In the genomic region with DNA sequence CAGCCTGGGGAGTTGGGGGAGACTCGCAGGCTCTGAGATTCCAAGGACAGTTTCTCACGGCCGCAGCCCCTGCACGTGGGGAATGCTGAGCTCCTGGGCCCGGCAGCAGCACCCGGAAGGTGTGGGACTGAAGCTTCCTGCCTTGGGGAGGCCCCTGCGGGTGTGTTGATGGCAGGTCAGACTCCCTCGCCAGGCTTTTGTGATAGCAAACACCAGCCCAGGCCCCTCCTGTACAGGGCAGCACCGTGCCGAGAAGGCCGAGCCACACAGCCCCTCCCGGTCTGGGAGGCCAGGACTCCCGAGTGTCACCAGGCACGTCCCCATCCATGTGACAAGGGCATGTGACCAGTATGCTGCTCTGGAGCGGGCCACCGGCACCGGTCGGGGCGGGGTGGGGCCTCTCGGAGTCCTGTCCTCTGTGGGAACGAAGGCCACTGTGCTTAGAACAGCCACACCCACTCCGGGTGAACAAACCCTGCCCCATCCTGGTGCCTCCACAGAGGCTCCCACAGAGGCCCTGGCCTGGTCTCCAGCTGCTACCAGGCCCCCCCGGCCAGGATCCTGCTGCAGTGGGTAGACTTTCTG, we compare ENCODE assay signal across 17 cellular contexts. TPM values are rescaled to one million over a fixed set of nuclear protein-coding genes. Genes with fewer than 3 reads are reported as not detected.
DNase-seq lines count a peak whose midpoint lies in the region; ATAC-seq, FAIRE-seq and TF ChIP-seq lines count a peak whose summit lies in the region.
"Had no signal": no experiment of that assay in that cellular context is flagged by ENCODE, and none has a peak within 500 bp of the region (broad histone marks: within the 10 kb centered on the region; RNA-seq: fewer than 3 reads in every experiment).

No MANE protein-coding gene starts in this region.

- no peak for ATAC-seq in HG03457 (IDR thresholded peaks at IDR 0.05; ENCODE audit: unreplicated experiment)
- ATAC-seq: activated CD8-positive, alpha-beta T cell treated with anti-CD3 and anti-CD28 coated beads, Interleukin-2, amount 10 ng/mL, durations not matched to agents 7 days and 5 days had no signal

- H3K27ac ChIP-seq in BLaER1 (no peak overlapping the region), coronary artery (peak overlapping the region; percentile 82 to 89), hepatocyte (peak overlapping the region; percentile 92)
- H3K27ac ChIP-seq: SJSA1 had no signal

- 0 out of 2 replicates have a peak overlapping the region, but pooled peaks have one; percentile 19 for H3K9ac ChIP-seq in BLaER1

- no peaks in the 10 kb centered on the region for H3K9me2 ChIP-seq in hepatocyte (replicated peaks; ENCODE audit: insufficient read depth)

- peaks cover 60% of the 10 kb centered on the region for H3K27me3 ChIP-seq in BLaER1
- no peaks in the 10 kb centered on the region for H3K27me3 ChIP-seq in hepatocyte
- H3K27me3 ChIP-seq: SJSA1 had no signal

- no peak overlapping the region for H2AFZ ChIP-seq in hepatocyte

- no peak for TF ChIP-seq CTCF in coronary artery (IDR thresholded peaks at IDR 0.05)
- TF ChIP-seq CTCF in hepatocyte (IDR thresholded peaks at IDR 0.05; ENCODE audit: poor library complexity): no peak
- no peak for TF ChIP-seq CTCF in D721Med (IDR thresholded peaks at IDR 0.05; ENCODE audit: insufficient read depth, missing control alignments)
- TF ChIP-seq CTCF in GM13977 (IDR thresholded peaks at IDR 0.05; ENCODE audit: extremely low read depth, insufficient read depth, missing control alignments): no peak

- FAIRE-seq in D721Med (lab: Jason Lieb, UNC): no peak
- FAIRE-seq: GM18507 had no signal

- H3K4me2 ChIP-seq in BLaER1: peak overlapping the region; percentile 69
- H3K4me2 ChIP-seq in hepatocyte: no peak overlapping the region

- no peak overlapping the region for H3K4me3 ChIP-seq in BLaER1
- H3K4me3 ChIP-seq in coronary artery: peak overlapping the region; percentile 22
- H3K4me3 ChIP-seq in hepatocyte: no peak overlapping the region
- H3K4me3 ChIP-seq: SJSA1 had no signal

- H3K9me3 ChIP-seq in BLaER1: no peaks in the 10 kb centered on the region
- no peaks in the 10 kb centered on the region for H3K9me3 ChIP-seq in hepatocyte (ENCODE audit: low read depth)
- H3K9me3 ChIP-seq: SJSA1 had no signal

- peak; percentile 92 for DNase-seq in coronary artery (ENCODE audit: low spot score)
- peak; percentile 91 for DNase-seq in hepatocyte (ENCODE audit: low spot score)
- DNase-seq in pons (ENCODE audit: low spot score): peak; percentile 66
- no peak for DNase-seq in D721Med (ENCODE audit: insufficient read length, low spot score)
- DNase-seq in activated CD8-positive, alpha-beta memory T cell treated with anti-CD3 and anti-CD28 coated beads for 24 hours: no peak
- no peak for DNase-seq in GM13977 (ENCODE audit: low spot score)
- DNase-seq: 8988T; activated CD8-positive, alpha-beta T cell treated with anti-CD3 and anti-CD28 coated beads, Interleukin-2, amount 10 ng/mL, durations not matched to agents 7 days and 5 days; activated naive CD4-positive, alpha-beta T cell; GF-D8; NCI-H2107; stimulated activated CD4-positive, alpha-beta T cell treated with anti-CD3 and anti-CD28 coated beads, Interleukin-4, amount 100 ng/mL, for 1 hour had no signal

- no peaks in the 10 kb centered on the region for H3K79me2 ChIP-seq in hepatocyte

- H3K4me1 ChIP-seq in BLaER1: peaks cover 28% of the 10 kb centered on the region
- peaks cover 17% of the 10 kb centered on the region for H3K4me1 ChIP-seq in hepatocyte (ENCODE audit: insufficient read depth)
- H3K4me1 ChIP-seq: SJSA1 had no signal

- 58% methylated on average over 23 of the region's 23 CpGs for WGBS in hepatocyte (ENCODE audit: low lambda C conversion rate, missing lambda C conversion rate)

- in situ Hi-C loops in GM13977 (cut with MboI; ENCODE audit: low pct_unique_long_range_greater_than_20kb, low sequenced_read_pairs, unreplicated experiment): loop anchor here (10.0 kb wide), 1 partner anchor 1009 kb away; a partner anchor contains a TSS

- H4K20me1 ChIP-seq in BLaER1 (peaks cover 25% of the 10 kb centered on the region; the same call in 1 of the 2 replicates), hepatocyte (ENCODE audit: insufficient read depth, poor library complexity, severe bottlenecking) (no peaks in the 10 kb centered on the region)

- no peaks in the 10 kb centered on the region for H3K36me3 ChIP-seq in BLaER1
- no peaks in the 10 kb centered on the region for H3K36me3 ChIP-seq in hepatocyte (replicated peaks; ENCODE audit: insufficient read depth, low read depth)
- H3K36me3 ChIP-seq: SJSA1 had no signal

RNA-seq across cellular contexts. Expression of a gene that starts 31.1 kb away (rescaled TPM):
- 21.5 and 24.8 TPM in 2 replicates for total RNA-seq in hepatocyte
- 32.3 and 36.2 TPM in 2 replicates for polyA plus RNA-seq in hepatocyte
- total RNA-seq: activated CD8-positive, alpha-beta T cell treated with anti-CD3 and anti-CD28 coated beads, Interleukin-2, amount 10 ng/mL, durations not matched to agents 7 days and 5 days; mononuclear cell had no signal

Comparison
In these comparisons a context has a peak if more than half of its experiments do, and no peak if none do; other contexts are left out.
1. DNase-seq: peak in coronary artery (single experiment), hepatocyte (single experiment) and pons (single experiment); none in D721Med (single experiment), activated CD8-positive, alpha-beta memory T cell treated with anti-CD3 and anti-CD28 coated beads for 24 hours (single experiment) and GM13977 (single experiment).